In the genomic region with DNA sequence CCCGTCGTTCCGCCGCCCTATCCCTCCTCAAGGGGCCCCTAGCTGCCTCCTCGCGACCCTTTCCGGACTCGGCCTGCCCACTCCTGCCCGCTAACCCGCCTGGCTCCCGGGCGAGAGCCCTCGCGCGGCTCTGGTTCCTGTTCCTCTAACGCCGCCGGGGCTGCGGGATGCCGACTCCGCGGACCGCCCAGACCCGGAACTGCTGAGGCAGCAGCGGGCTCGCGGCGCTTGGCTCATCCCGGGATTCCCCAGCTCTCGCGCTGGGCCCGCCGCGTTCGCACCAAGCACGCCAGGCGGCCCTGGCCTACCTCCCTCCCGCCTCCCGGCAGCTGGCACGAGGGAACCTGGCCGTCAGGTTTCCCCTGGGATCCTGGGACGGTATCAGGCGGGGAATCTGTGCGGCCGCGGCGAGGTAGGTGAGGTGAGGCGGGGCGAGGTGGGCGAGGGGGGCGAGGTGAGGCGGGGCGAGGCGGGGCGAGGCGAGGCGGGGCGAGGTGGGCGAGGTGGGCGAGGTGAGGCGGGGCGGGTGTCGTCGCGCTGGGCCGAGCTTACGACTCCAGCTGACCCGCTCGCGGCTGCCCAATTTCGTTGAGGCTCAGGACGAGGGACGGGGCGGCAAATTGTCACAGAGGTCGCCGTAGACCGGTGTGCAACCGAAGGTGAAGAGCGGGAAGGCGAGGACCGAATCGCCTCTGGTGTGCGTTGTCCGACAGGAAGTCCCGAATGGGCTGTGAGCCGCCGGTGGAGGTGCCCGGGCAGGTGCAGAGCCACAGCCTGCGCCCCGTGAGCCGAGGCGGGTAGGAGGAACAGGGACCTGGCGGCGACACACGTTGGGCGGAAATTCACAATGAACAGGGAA, we compare ENCODE assay signal across 1 cellular context.
TF ChIP-seq lines count a peak whose summit lies in the region.

A gene (minus strand): TSS at position 418 of the 859 bp plus-strand sequence. CDS start 10,364 bp downstream, outside the sequence.
A gene (plus strand): TSS at position 582 of the 859 bp plus-strand sequence. CDS start 1,082 bp downstream, outside the sequence.

TF ChIP-seq in WTC11, 78 proteins besides CTCF, POLR2A, EP300 and RAD21 (continued from another document):
- TF ChIP-seq, protein P1, sequence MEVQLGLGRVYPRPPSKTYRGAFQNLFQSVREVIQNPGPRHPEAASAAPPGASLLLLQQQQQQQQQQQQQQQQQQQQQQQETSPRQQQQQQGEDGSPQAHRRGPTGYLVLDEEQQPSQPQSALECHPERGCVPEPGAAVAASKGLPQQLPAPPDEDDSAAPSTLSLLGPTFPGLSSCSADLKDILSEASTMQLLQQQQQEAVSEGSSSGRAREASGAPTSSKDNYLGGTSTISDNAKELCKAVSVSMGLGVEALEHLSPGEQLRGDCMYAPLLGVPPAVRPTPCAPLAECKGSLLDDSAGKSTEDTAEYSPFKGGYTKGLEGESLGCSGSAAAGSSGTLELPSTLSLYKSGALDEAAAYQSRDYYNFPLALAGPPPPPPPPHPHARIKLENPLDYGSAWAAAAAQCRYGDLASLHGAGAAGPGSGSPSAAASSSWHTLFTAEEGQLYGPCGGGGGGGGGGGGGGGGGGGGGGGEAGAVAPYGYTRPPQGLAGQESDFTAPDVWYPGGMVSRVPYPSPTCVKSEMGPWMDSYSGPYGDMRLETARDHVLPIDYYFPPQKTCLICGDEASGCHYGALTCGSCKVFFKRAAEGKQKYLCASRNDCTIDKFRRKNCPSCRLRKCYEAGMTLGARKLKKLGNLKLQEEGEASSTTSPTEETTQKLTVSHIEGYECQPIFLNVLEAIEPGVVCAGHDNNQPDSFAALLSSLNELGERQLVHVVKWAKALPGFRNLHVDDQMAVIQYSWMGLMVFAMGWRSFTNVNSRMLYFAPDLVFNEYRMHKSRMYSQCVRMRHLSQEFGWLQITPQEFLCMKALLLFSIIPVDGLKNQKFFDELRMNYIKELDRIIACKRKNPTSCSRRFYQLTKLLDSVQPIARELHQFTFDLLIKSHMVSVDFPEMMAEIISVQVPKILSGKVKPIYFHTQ (CRISPR knock-in tag; IDR thresholded peaks at IDR 0.05) = no peak
- TF ChIP-seq ELF4 (CRISPR knock-in tag; IDR thresholded peaks at IDR 0.05; ENCODE audit: low read depth) (no peak), GABPB1 (CRISPR knock-in tag; IDR thresholded peaks at IDR 0.05) (peak; percentile 46; the same call in 1 of the 2 replicates)
- TF ChIP-seq, protein P2, sequence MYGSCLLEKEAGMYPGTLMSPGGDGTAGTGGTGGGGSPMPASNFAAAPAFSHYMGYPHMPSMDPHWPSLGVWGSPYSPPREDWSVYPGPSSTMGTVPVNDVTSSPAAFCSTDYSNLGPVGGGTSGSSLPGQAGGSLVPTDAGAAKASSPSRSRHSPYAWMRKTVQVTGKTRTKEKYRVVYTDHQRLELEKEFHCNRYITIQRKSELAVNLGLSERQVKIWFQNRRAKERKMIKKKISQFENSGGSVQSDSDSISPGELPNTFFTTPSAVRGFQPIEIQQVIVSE (CRISPR knock-in tag; IDR thresholded peaks at IDR 0.05; ENCODE audit: borderline replicate concordance) = no peak
